ENCODE assay signal across 7 cellular contexts in genomic region chr16:2520097-2520783, GRCh38. TPM values are rescaled to one million over a fixed set of nuclear protein-coding genes. Genes with fewer than 3 reads are reported as not detected.
DNase-seq lines count a peak whose midpoint lies in the region; ATAC-seq, FAIRE-seq and TF ChIP-seq lines count a peak whose summit lies in the region.

A gene with protein sequence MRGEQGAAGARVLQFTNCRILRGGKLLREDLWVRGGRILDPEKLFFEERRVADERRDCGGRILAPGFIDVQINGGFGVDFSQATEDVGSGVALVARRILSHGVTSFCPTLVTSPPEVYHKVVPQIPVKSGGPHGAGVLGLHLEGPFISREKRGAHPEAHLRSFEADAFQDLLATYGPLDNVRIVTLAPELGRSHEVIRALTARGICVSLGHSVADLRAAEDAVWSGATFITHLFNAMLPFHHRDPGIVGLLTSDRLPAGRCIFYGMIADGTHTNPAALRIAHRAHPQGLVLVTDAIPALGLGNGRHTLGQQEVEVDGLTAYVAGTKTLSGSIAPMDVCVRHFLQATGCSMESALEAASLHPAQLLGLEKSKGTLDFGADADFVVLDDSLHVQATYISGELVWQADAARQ (plus strand): TSS chr16:2520371. CDS start chr16:2520459, 88 bp downstream.

- H3K79me2 ChIP-seq in OCI-LY7 (ENCODE audit: insufficient read depth, low read depth, low read length) (peaks cover 37% of the 10 kb centered on the region), endothelial cell of umbilical vein (ENCODE audit: control insufficient read depth, insufficient read depth, low read length) (peaks cover 52% of the 10 kb centered on the region)

- no peaks in the 10 kb centered on the region for H3K9me2 ChIP-seq in OCI-LY7 (ENCODE audit: insufficient read depth, low read length)

- H3K27me3 ChIP-seq in HUES6 (ENCODE audit: control insufficient read depth, insufficient read depth, low read length), result no peaks in the 10 kb centered on the region
- no peaks in the 10 kb centered on the region for H3K27me3 ChIP-seq in endothelial cell of umbilical vein (ENCODE audit: control insufficient read depth in 2 of 2, insufficient read depth in 2 of 2, low read length in 2 of 2)

- H2AFZ ChIP-seq in OCI-LY7 (ENCODE audit: low read length) (no peak within 1 kb of the TSS), endothelial cell of umbilical vein (ENCODE audit: low read depth, low read length) (no peak within 1 kb of the TSS)

- intact Hi-C loops in OCI-LY7 (cut with micrococcal nuclease; ENCODE audit: unreplicated experiment), result no loop called here
- intact Hi-C loops in endothelial cell of umbilical vein (cut with micrococcal nuclease), result no loop called here

- CTCF ChIA-PET in OCI-LY7 (lab: Charles Lee; ENCODE audit: unreplicated experiment), result interaction anchor here (0.6 to 0.7 kb wide), 3 partner anchors 12 to 372 kb away, joined by 3 to 4 read pairs (median 4); no protein-coding TSS in a partner anchor
- CTCF ChIA-PET in endothelial cell of umbilical vein (lab: Charles Lee), result interaction anchor here (0.7 to 1.0 kb wide), 3 partner anchors 11 to 19 kb away, joined by 3 read pairs; partner anchors contain the start of gene CEMP1

- BruUV-seq in OCI-LY7 (replicated peaks; lab: Mats Ljungman, UMichigan), result no TSS peak
- BruUV-seq in endothelial cell of umbilical vein (replicated peaks; lab: Mats Ljungman, UMichigan), result no TSS peak

- H3K9ac ChIP-seq in HUES6 (ENCODE audit: low read length) (peak within 1 kb of the TSS; percentile 76), endothelial cell of umbilical vein (replicated peaks; ENCODE audit: extremely low read depth, insufficient read depth, low read length) (peak within 1 kb of the TSS; percentile 72)

- ATAC-seq in GM18505 (IDR thresholded peaks at IDR 0.05; ENCODE audit: unreplicated experiment), result peak; percentile 45

- H4K20me1 ChIP-seq in OCI-LY7 (ENCODE audit: insufficient read depth, low read length) (peaks cover under 1% of the 10 kb centered on the region; the same call in 1 of the 2 replicates), endothelial cell of umbilical vein (replicated peaks; ENCODE audit: control insufficient read depth, extremely low read depth, insufficient read depth, low read length) (peaks cover 2% of the 10 kb centered on the region)

- no peaks in the 10 kb centered on the region for H3K9me1 ChIP-seq in endothelial cell of umbilical vein (replicated peaks; ENCODE audit: control insufficient read depth, extremely low read depth, insufficient read depth, low read length)

- FAIRE-seq in endothelial cell of umbilical vein (lab: Jason Lieb, UNC), result peak; percentile 62

- peak within 1 kb of the TSS; percentile 89 for H3K4me2 ChIP-seq in OCI-LY7 (ENCODE audit: low read length)
- H3K4me2 ChIP-seq in endothelial cell of umbilical vein (ENCODE audit: insufficient read depth, low read length), result peak within 1 kb of the TSS; percentile 71

- peaks cover 19% of the 10 kb centered on the region for H3K36me3 ChIP-seq in HUES6 (ENCODE audit: control insufficient read depth, insufficient read depth, low read length)
- H3K36me3 ChIP-seq in OCI-LY7 (ENCODE audit: insufficient read depth, low read length), result peaks cover 31% of the 10 kb centered on the region; the same call in 1 of the 2 replicates
- peaks cover 7 to 15% of the 10 kb centered on the region in 2 experiments for H3K36me3 ChIP-seq in endothelial cell of umbilical vein (ENCODE audit: control insufficient read depth in 2 of 2, extremely low read depth in 1 of 2, insufficient read depth in 2 of 2, low read length in 2 of 2)

- TF ChIP-seq CTCF in OCI-LY7 (conservative IDR thresholded peaks at IDR 0.05; ENCODE audit: low read length), result no peak
- TF ChIP-seq CTCF in endothelial cell of umbilical vein (IDR thresholded peaks at IDR 0.05; ENCODE audit: extremely low read depth in 1 of 2, insufficient read depth in 1 of 2, low read depth in 1 of 2, low read length in 2 of 2), result no peak

- H3K4me3 ChIP-seq in HUES6 (ENCODE audit: low read depth, low read length) (peak within 1 kb of the TSS; percentile 71), OCI-LY7 (ENCODE audit: low read depth, low read length, poor library complexity, severe bottlenecking) (peak within 1 kb of the TSS; percentile 85), endothelial cell of umbilical vein (replicated peaks in 1 of 3; ENCODE audit: insufficient read depth in 1 of 3, low read depth in 1 of 3, low read length in 3 of 3) (peak within 1 kb of the TSS; percentile 48 to 59 (median 55))

- peaks cover 8% of the 10 kb centered on the region for H3K4me1 ChIP-seq in HUES6 (ENCODE audit: control insufficient read depth, insufficient read depth, low read length)
- H3K4me1 ChIP-seq in OCI-LY7 (ENCODE audit: insufficient read depth, low read length, poor library complexity, severe bottlenecking), result peaks cover 31% of the 10 kb centered on the region
- H3K4me1 ChIP-seq in endothelial cell of umbilical vein (ENCODE audit: control insufficient read depth, extremely low read depth, insufficient read depth, low read length), result peaks cover 30% of the 10 kb centered on the region

- DNase-seq in OCI-LY7 (ENCODE audit: low spot score), result peak; percentile 92
- peak; percentile 96 for DNase-seq in activated CD8-positive, alpha-beta memory T cell treated with anti-CD3 and anti-CD28 coated beads, Interleukin-2, amount 50 U/mL, for 48 hours
- peak; percentile 84 for DNase-seq in endothelial cell of umbilical vein (ENCODE audit: low read depth, low spot score)
- peak; percentile 86 for DNase-seq in midbrain (lab: John Stamatoyannopoulos, UW)
- DNase-seq in stimulated activated CD8-positive, alpha-beta memory T cell treated with anti-CD3 and anti-CD28 coated beads, Interleukin-15, amount 100 ng/mL, for 4 hours (ENCODE audit: low read depth in 2 of 2), result peak; percentile 77 to 80

- dilution Hi-C loops in endothelial cell of umbilical vein (cut with MboI; ENCODE audit: extremely low pct_ligation_motif_present, low sequenced_read_pairs), result no loop called here

- H3K27ac ChIP-seq in HUES6 (ENCODE audit: low read depth, low read length) (no peak within 1 kb of the TSS), OCI-LY7 (ENCODE audit: low read depth, low read length, poor library complexity, severe bottlenecking) (peak within 1 kb of the TSS; percentile 9), endothelial cell of umbilical vein (ENCODE audit: insufficient read depth, low read depth, low read length) (peak within 1 kb of the TSS; percentile 38)

- H3K9me3 ChIP-seq in HUES6 (ENCODE audit: control insufficient read depth, insufficient read depth, low read depth, low read length) (no peaks in the 10 kb centered on the region), OCI-LY7 (ENCODE audit: low read length) (no peaks in the 10 kb centered on the region), endothelial cell of umbilical vein (replicated peaks; ENCODE audit: control insufficient read depth, insufficient read depth, low read length) (no peaks in the 10 kb centered on the region)

- POLR2A ChIA-PET in OCI-LY7 (lab: Charles Lee) (interaction anchor here (0.6 to 1.4 kb wide), 2 partner anchors 11 to 13 kb away, joined by 5 to 6 read pairs; partner anchors contain the start of gene CEMP1), endothelial cell of umbilical vein (lab: Charles Lee) (interaction anchor here (0.6 to 1.4 kb wide), 5 partner anchors 9 to 365 kb away, joined by 3 to 6 read pairs (median 5); partner anchors contain the start of genes CCNF, CEMP1 and TRAF7)

- TF ChIP-seq POLR2A in GM18505 (IDR thresholded peaks at IDR 0.05; ENCODE audit: borderline replicate concordance, extremely low read depth, insufficient read depth, insufficient read length), result peak; percentile 65
- peak; percentile 84 for TF ChIP-seq POLR2A in endothelial cell of umbilical vein (IDR thresholded peaks at IDR 0.05; ENCODE audit: low read depth, low read length)

TF ChIP-seq in endothelial cell of umbilical vein, 7 proteins besides CTCF, POLR2A, EP300 and RAD21:
- TF ChIP-seq EZH2 (IDR thresholded peaks at IDR 0.05; ENCODE audit: borderline replicate concordance, low read depth, low read length, severe bottlenecking) (no peak), POLR2AphosphoS5 (IDR thresholded peaks at IDR 0.05; ENCODE audit: insufficient read depth, low read depth, low read length) (peak; percentile 98), MAX (IDR thresholded peaks at IDR 0.05; ENCODE audit: insufficient read depth, insufficient read length) (peak; percentile 99)
TF ChIP-seq in endothelial cell of umbilical vein: peak in this region for 2.

RNA-seq across cellular contexts. Expression of the gene that starts here (rescaled TPM):
- 48.4 and 51.8 TPM in 2 replicates for total RNA-seq in OCI-LY7 (2014; rRNA removed; shearing (Covaris generic))
- total RNA-seq in OCI-LY7 (2022) (47.1 and 59.7 TPM in 2 replicates), endothelial cell of umbilical vein (54.5 and 59.5 TPM in 2 replicates)
- 39.4 and 58.2 TPM in 2 replicates for polyA plus RNA-seq in endothelial cell of umbilical vein
- 13.6 and 21.4 TPM in 2 replicates for polyA plus RNA-seq in endothelial cell of umbilical vein (2011; cell fraction: cytosol; rRNA removed)
- polyA plus RNA-seq in endothelial cell of umbilical vein (2011; cell fraction: nucleus; rRNA removed), result 188 and 225 TPM in 2 replicates
- 24.1 and 27.6 TPM in 2 replicates for polyA plus RNA-seq in endothelial cell of umbilical vein (2012)
- polyA minus RNA-seq in endothelial cell of umbilical vein, result 22.5 and 34.3 TPM in 2 replicates
- 14.8 TPM for polyA minus RNA-seq in endothelial cell of umbilical vein (2011; cell fraction: cytosol; rRNA and poly(A)+ RNA removed)
- 46.0 and 79.6 TPM in 2 replicates for polyA minus RNA-seq in endothelial cell of umbilical vein (2011; cell fraction: nucleus; rRNA and poly(A)+ RNA removed)
